ENCODE assay signal across 15 cellular contexts in the genomic region with DNA sequence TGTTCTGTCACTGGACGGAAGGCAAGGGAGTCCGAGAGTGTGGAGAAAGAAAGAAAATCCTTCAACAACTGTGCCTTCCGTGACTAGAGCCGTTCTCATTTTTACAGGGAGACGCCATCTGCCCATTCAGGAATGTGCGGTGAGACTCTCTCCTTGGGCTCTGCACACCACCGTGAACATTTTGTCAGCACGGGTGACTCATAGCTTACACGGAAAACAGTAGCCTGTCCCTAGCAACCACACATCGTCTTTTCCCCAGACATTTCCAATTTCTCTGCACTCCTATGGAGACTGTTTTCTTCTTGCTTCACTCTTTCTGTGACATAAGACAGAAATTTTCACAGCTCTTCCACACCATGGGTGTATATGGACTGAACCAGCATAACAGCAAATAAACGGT. TPM values are rescaled to one million over a fixed set of nuclear protein-coding genes. Genes with fewer than 3 reads are reported as not detected.
DNase-seq lines count a peak whose midpoint lies in the region; ATAC-seq, FAIRE-seq and TF ChIP-seq lines count a peak whose summit lies in the region.
"Had no signal": no experiment of that assay in that cellular context is flagged by ENCODE, and none has a peak within 500 bp of the region (broad histone marks: within the 10 kb centered on the region; RNA-seq: fewer than 3 reads in every experiment).

No MANE protein-coding gene starts in this region.

- TF ChIP-seq CTCF in HepG2 (CRISPR knock-in tag; IDR thresholded peaks at IDR 0.05) (no peak), right lobe of liver (IDR thresholded peaks at IDR 0.05) (no peak), RWPE1 (conservative IDR thresholded peaks at IDR 0.05; ENCODE audit: low read depth) (no peak), gastroesophageal sphincter (IDR thresholded peaks at IDR 0.05) (no peak), prostate gland (IDR thresholded peaks at IDR 0.05) (no peak), left lung (IDR thresholded peaks at IDR 0.05) (no peak)

- no peak for TF ChIP-seq POLR2A in HepG2 (IDR thresholded peaks at IDR 0.05; ENCODE audit: insufficient read depth in 1 of 2, low read depth in 2 of 2, low read length in 2 of 2)
- no peak for TF ChIP-seq POLR2A in right lobe of liver (IDR thresholded peaks at IDR 0.05)
- TF ChIP-seq POLR2A in gastroesophageal sphincter (IDR thresholded peaks at IDR 0.05), result no peak
- TF ChIP-seq POLR2A in prostate gland (IDR thresholded peaks at IDR 0.05), result no peak

- in situ Hi-C loops in HepG2 (cut with HindIII; ENCODE audit: extremely low pct_ligation_motif_present, low pct_unique_long_range_greater_than_20kb), result no loop called here

- no peak overlapping the region for H3K4me2 ChIP-seq in HepG2 (ENCODE audit: low read depth, low read length)

- peak; percentile 81 for ATAC-seq in HepG2
- ATAC-seq in right lobe of liver, result no peak
- ATAC-seq in gastroesophageal sphincter, result no peak
- ATAC-seq in aorta (ENCODE audit: low FRiP score), result peak; percentile 48
- ATAC-seq in left lung, result no peak
- no peak for ATAC-seq in GM18867 (IDR thresholded peaks at IDR 0.05; ENCODE audit: unreplicated experiment)
- ATAC-seq: activated CD4-positive, CD25-positive, alpha-beta regulatory T cell treated with anti-CD3 and anti-CD28 coated beads, Interleukin-2, amount 50 U/mL, for 24 hours had no signal

- H3K4me1 ChIP-seq in HepG2 (ENCODE audit: insufficient read depth, low read length) (no peaks in the 10 kb centered on the region), right lobe of liver (no peaks in the 10 kb centered on the region), gastroesophageal sphincter (no peaks in the 10 kb centered on the region), aorta (ENCODE audit: control insufficient read depth in 1 of 2, insufficient read depth in 2 of 2, low read length in 2 of 2) (no peaks in the 10 kb centered on the region), prostate gland (replicated peaks) (no peaks in the 10 kb centered on the region), left lung (no peaks in the 10 kb centered on the region)

- WGBS in HepG2 (ENCODE audit: low lambda C conversion rate), result 6% methylated on average over 11 of the region's 11 CpGs
- 84% methylated on average over 11 of the region's 11 CpGs for WGBS in right lobe of liver (ENCODE audit: insufficient coverage, low coverage, low lambda C conversion rate, missing lambda C conversion rate)
- WGBS in gastroesophageal sphincter (ENCODE audit: low coverage in 1 of 2), 2 donors, result 35 to 40% methylated on average over 8 to 10 of the region's 11 CpGs
- 27 to 28% methylated on average over 11 of the region's 11 CpGs for WGBS in aorta, 2 donors
- 29% methylated on average over 11 of the region's 11 CpGs for WGBS in prostate gland

- intact Hi-C loops in HepG2 (cut with micrococcal nuclease; ENCODE audit: unreplicated experiment), result no loop called here
- intact Hi-C loops in right lobe of liver (cut with DNase I), result no loop called here
- intact Hi-C loops in aorta (cut with DNase I), result no loop called here
- intact Hi-C loops in prostate gland (cut with DNase I), result no loop called here
- intact Hi-C loops in left lung (cut with DNase I), result no loop called here

- no peaks in the 10 kb centered on the region for H3K9me3 ChIP-seq in HepG2 (ENCODE audit: low read length)
- no peaks in the 10 kb centered on the region for H3K9me3 ChIP-seq in right lobe of liver
- no peaks in the 10 kb centered on the region for H3K9me3 ChIP-seq in gastroesophageal sphincter
- H3K9me3 ChIP-seq in aorta (ENCODE audit: control insufficient read depth, low read length), result no peaks in the 10 kb centered on the region
- H3K9me3 ChIP-seq in prostate gland, result no peaks in the 10 kb centered on the region
- peaks cover 0 to 12% of the 10 kb centered on the region in 2 donors for H3K9me3 ChIP-seq in left lung
- H3K9me3 ChIP-seq: ovary had no signal

- DNase-seq in HepG2 (ENCODE audit: low spot score) (peak; percentile 15), right lobe of liver (no peak), RWPE1 (ENCODE audit: low spot score) (peak; percentile 89), aorta (no peak), prostate gland (ENCODE audit: low spot score) (no peak), left lung (no peak)
- DNase-seq: activated gamma-delta T cell treated with Interleukin-2 at 50 U/mL for 16 hours; CD4-positive, CD25-positive, alpha-beta regulatory T cell; effector memory CD4-positive, alpha-beta T cell; NCI-H1092; ovary had no signal

- BruUV-seq in HepG2 (replicated peaks; lab: Mats Ljungman, UMichigan), result no TSS peak

- H3K79me2 ChIP-seq in HepG2 (ENCODE audit: insufficient read depth, low read length), result no peaks in the 10 kb centered on the region

- TF ChIP-seq RAD21 in HepG2 (CRISPR knock-in tag; IDR thresholded peaks at IDR 0.05), result no peak

- no peak for FAIRE-seq in HepG2 (lab: Jason Lieb, UNC)
- FAIRE-seq: islet of Langerhans had no signal

- no peak for TF ChIP-seq EP300 in HepG2 (IDR thresholded peaks at IDR 0.05; ENCODE audit: low read depth in 2 of 2, low read length in 2 of 2)
- no peak for TF ChIP-seq EP300 in HepG2 (CRISPR knock-in tag; IDR thresholded peaks at IDR 0.05; ENCODE audit: borderline replicate concordance)
- TF ChIP-seq EP300 in gastroesophageal sphincter (IDR thresholded peaks at IDR 0.05), result no peak

- no peaks in the 10 kb centered on the region for H4K20me1 ChIP-seq in HepG2 (ENCODE audit: insufficient read depth, low read length)

- H3K27me3 ChIP-seq in HepG2 (ENCODE audit: control insufficient read depth in 1 of 2, insufficient read depth in 2 of 2, low read length in 2 of 2), result peaks cover 3 to 23% of the 10 kb centered on the region in 2 experiments; a peak in 3 of 5 replicates
- peaks cover 0 to 3% of the 10 kb centered on the region in 2 donors for H3K27me3 ChIP-seq in right lobe of liver
- no peaks in the 10 kb centered on the region for H3K27me3 ChIP-seq in gastroesophageal sphincter
- H3K27me3 ChIP-seq in aorta (ENCODE audit: control insufficient read depth in 1 of 2, insufficient read depth in 2 of 2, low read length in 1 of 2), result no peaks in the 10 kb centered on the region
- no peaks in the 10 kb centered on the region for H3K27me3 ChIP-seq in prostate gland (replicated peaks; ENCODE audit: insufficient read depth)
- H3K27me3 ChIP-seq in left lung, result peaks cover 0 to 10% of the 10 kb centered on the region in 2 donors
- H3K27me3 ChIP-seq: ovary had no signal

- POLR2A ChIA-PET in HepG2 (lab: Yijun Ruan, JAX), result no interaction called here
- POLR2A ChIA-PET in RWPE1 (lab: Yijun Ruan, JAX; ENCODE audit: low non-redundant PET), result no interaction called here

- H3K27ac ChIP-seq in HepG2 (ENCODE audit: extremely low read length, insufficient read depth, low read length), result no peak overlapping the region
- no peak overlapping the region for H3K27ac ChIP-seq in right lobe of liver
- H3K27ac ChIP-seq in RWPE1, result no peak overlapping the region
- H3K27ac ChIP-seq in gastroesophageal sphincter, result peak overlapping the region in 3 of 4 donors; percentile 38 to 64 (median 54)
- no peak overlapping the region for H3K27ac ChIP-seq in aorta (ENCODE audit: low read depth in 1 of 2, low read length in 2 of 2)
- H3K27ac ChIP-seq in prostate gland, result no peak overlapping the region
- no peak overlapping the region for H3K27ac ChIP-seq in left lung
- H3K27ac ChIP-seq: ovary had no signal

- no peak overlapping the region for H2AFZ ChIP-seq in HepG2 (ENCODE audit: low read length)

- CTCF ChIA-PET in HepG2 (lab: Yijun Ruan, JAX; ENCODE audit: low intra/inter-chr PET ratio, low total read pairs) (no interaction called here), RWPE1 (lab: Yijun Ruan, JAX) (interaction anchor here (0.6 to 1.0 kb wide), 3 partner anchors 15 to 621 kb away, joined by 3 to 4 read pairs (median 3); no protein-coding TSS in a partner anchor)

- H3K9ac ChIP-seq in HepG2 (ENCODE audit: insufficient read depth, low read depth, low read length), result no peak overlapping the region

- H3K36me3 ChIP-seq in HepG2 (replicated peaks in 1 of 2; ENCODE audit: control insufficient read depth in 1 of 2, insufficient read depth in 2 of 2, low read length in 2 of 2) (no peaks in the 10 kb centered on the region), right lobe of liver (no peaks in the 10 kb centered on the region), gastroesophageal sphincter (no peaks in the 10 kb centered on the region), aorta (ENCODE audit: control insufficient read depth in 1 of 2, insufficient read depth in 2 of 2, low read length in 1 of 2) (no peaks in the 10 kb centered on the region), prostate gland (no peaks in the 10 kb centered on the region), left lung (no peaks in the 10 kb centered on the region)
- H3K36me3 ChIP-seq: ovary had no signal

- no peak overlapping the region for H3K4me3 ChIP-seq in HepG2 (replicated peaks in 1 of 3; ENCODE audit: insufficient read depth in 1 of 3, low read depth in 2 of 3, low read length in 3 of 3)
- H3K4me3 ChIP-seq in right lobe of liver, result no peak overlapping the region
- peak overlapping the region in 1 of 2 donors; percentile 6 for H3K4me3 ChIP-seq in gastroesophageal sphincter
- no peak overlapping the region for H3K4me3 ChIP-seq in aorta (ENCODE audit: low read length in 2 of 2)
- H3K4me3 ChIP-seq in prostate gland, result no peak overlapping the region
- H3K4me3 ChIP-seq in left lung, result no peak overlapping the region
- H3K4me3 ChIP-seq: ovary had no signal

RNA-seq across cellular contexts. Expression of a gene that starts 55.1 kb away (rescaled TPM):
- not detected in 2 replicates for total RNA-seq in HepG2 (2016; rRNA removed; fragmentation: Illumina TruSeq; extraction: Trizol)
- not detected in 2 replicates for total RNA-seq in HepG2 (2016; cell fraction: cytosol; rRNA removed; fragmentation: Illumina TruSeq; extraction: Trizol; ENCODE audit: low read depth)
- not detected in 2 replicates for total RNA-seq in HepG2 (2016; cell fraction: insoluble cytoplasmic fraction; rRNA removed; fragmentation: Illumina TruSeq; extraction: Trizol)
- total RNA-seq in HepG2 (2016; cell fraction: membrane; rRNA removed; fragmentation: Illumina TruSeq; extraction: Trizol), result not detected in 2 replicates
- total RNA-seq in HepG2 (2016; cell fraction: nucleus; rRNA removed; fragmentation: Illumina TruSeq; extraction: Trizol), result not detected in 2 replicates
- polyA plus RNA-seq in HepG2 (2011; rRNA removed), result not detected in 2 replicates
- polyA plus RNA-seq in HepG2 (2011; cell fraction: cytosol; rRNA removed), result not detected in 2 replicates
- polyA plus RNA-seq in HepG2 (2011; cell fraction: nucleus; rRNA removed), result not detected in 2 replicates
- not detected in 2 replicates for polyA plus RNA-seq in HepG2 (2012)
- not detected in 2 replicates for polyA plus RNA-seq in HepG2 (2016; cell fraction: cytosol; fragmentation: Illumina TruSeq; extraction: Trizol; ENCODE audit: low read depth)
- polyA plus RNA-seq in HepG2 (2016; cell fraction: insoluble cytoplasmic fraction; fragmentation: Illumina TruSeq; extraction: Trizol; ENCODE audit: low read depth), result not detected in 2 replicates
- not detected in 2 replicates for polyA plus RNA-seq in HepG2 (2016; cell fraction: membrane; fragmentation: Illumina TruSeq; extraction: Trizol; ENCODE audit: low read depth)
- not detected in 2 replicates for polyA plus RNA-seq in HepG2 (2016; cell fraction: nucleus; fragmentation: Illumina TruSeq; extraction: Trizol; ENCODE audit: insufficient read depth, low read depth)
- not detected in 2 replicates for polyA minus RNA-seq in HepG2 (2011; rRNA and poly(A)+ RNA removed; ENCODE audit: low replicate concordance)
- not detected in 2 replicates for polyA minus RNA-seq in HepG2 (2011; cell fraction: cytosol; rRNA and poly(A)+ RNA removed)
- not detected in 2 replicates for polyA minus RNA-seq in HepG2 (2011; cell fraction: nucleus; rRNA and poly(A)+ RNA removed)
- not detected for total RNA-seq in right lobe of liver
- total RNA-seq in gastroesophageal sphincter, result not detected
- not detected for total RNA-seq in aorta
- polyA plus RNA-seq in aorta, result not detected
- total RNA-seq in prostate gland, result under 1 TPM in 1 of 2 donors, not detected in 1; 0.23 TPM
- not detected for total RNA-seq in left lung
- total RNA-seq: CD4-positive, CD25-positive, alpha-beta regulatory T cell; ovary had no signal
- polyA plus RNA-seq: CD4-positive, CD25-positive, alpha-beta regulatory T cell; ovary had no signal

Comparison
In these comparisons a context has a peak if more than half of its experiments do, and no peak if none do; other contexts are left out.
1. ATAC-seq: peak in HepG2 (single experiment) and aorta (single experiment); none in right lobe of liver (0 of 4), gastroesophageal sphincter (single experiment), left lung (single experiment) and GM18867 (single experiment).
2. DNase-seq: peak in HepG2 (single experiment) and RWPE1 (single experiment); none in right lobe of liver (0 of 3), aorta (0 of 2), prostate gland (single experiment) and left lung (0 of 2).
3. H3K27ac ChIP-seq: peak in gastroesophageal sphincter (3 of 4); none in HepG2 (single experiment), right lobe of liver (0 of 3), RWPE1 (single experiment), aorta (0 of 2), prostate gland (0 of 2) and left lung (0 of 2).